Comparison of ENCODE assay signal across 8 cellular contexts in the genomic region with DNA sequence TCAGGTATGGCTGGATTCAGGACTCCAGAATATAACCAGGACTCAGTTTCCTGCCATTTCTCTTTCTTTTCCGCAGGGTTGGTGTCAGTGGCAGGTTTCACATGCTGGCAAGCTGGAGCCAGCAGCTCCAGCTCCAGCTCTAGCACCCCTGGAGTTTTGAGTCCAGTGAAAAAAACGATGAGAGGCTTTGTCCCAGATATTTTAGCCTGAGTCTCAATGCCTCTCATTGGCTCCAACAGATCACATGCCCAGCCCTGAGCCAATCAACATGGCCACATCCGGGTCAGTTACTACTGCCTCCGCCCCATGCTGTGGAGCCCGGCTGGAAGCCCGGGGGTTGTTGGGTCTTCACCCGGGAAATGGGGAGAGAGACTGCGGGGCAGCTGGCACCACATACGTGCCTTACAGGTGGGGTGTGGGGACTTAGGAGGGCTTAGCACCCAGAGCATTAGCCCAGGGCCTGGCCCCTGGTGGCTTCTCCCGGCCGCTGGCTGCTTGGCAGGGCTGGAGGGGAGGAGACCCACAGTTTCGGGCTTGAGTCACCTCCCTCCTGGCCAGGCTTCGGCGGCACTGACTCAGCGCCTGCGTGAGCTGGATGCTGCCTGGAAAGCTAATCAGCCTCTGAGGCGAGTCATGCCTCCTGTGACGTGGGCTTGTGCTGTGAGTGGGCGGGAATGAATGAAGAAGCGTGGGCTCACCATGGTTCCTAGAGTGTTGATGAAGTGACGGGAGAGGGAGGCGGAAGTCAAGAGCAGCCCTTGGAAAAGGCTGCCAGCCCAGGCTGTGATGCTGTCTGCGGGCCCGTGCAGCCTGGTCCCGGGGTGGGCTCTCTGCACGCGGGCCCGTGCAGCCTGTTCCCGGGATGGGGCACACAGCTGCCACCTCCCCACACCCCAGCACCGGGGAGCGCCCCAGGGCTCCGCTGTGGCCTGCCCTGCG. TPM values are rescaled to one million over a fixed set of nuclear protein-coding genes. Genes with fewer than 3 reads are reported as not detected.
DNase-seq lines count a peak whose midpoint lies in the region; ATAC-seq and TF ChIP-seq lines count a peak whose summit lies in the region.

No MANE protein-coding gene starts in this region.

- no peaks in the 10 kb centered on the region for H4K20me1 ChIP-seq in OCI-LY3 (ENCODE audit: insufficient read depth, low read length)

- peak overlapping the region; percentile 74 for H3K9ac ChIP-seq in HUES64 (ENCODE audit: low read depth, low read length)
- peak overlapping the region; percentile 74 for H3K9ac ChIP-seq in OCI-LY3 (ENCODE audit: low read length)
- peak overlapping the region; percentile 7 for H3K9ac ChIP-seq in endocrine pancreas (ENCODE audit: control insufficient read depth, insufficient read depth, low read length)

- no peaks in the 10 kb centered on the region for H3K9me3 ChIP-seq in HUES64 (ENCODE audit: insufficient read depth, low read depth, low read length)
- H3K9me3 ChIP-seq in OCI-LY3 (ENCODE audit: insufficient read depth, low read length) = no peaks in the 10 kb centered on the region
- no peaks in the 10 kb centered on the region for H3K9me3 ChIP-seq in endocrine pancreas (ENCODE audit: control insufficient read depth, low read length)
- no peaks in the 10 kb centered on the region for H3K9me3 ChIP-seq in mesodermal cell (ENCODE audit: control insufficient read depth, low read length)

- no peak for TF ChIP-seq CTCF in OCI-LY3 (IDR thresholded peaks at IDR 0.05; ENCODE audit: low read depth, low read length)

- peaks cover 8% of the 10 kb centered on the region; the same call in 1 of the 2 replicates for H3K79me2 ChIP-seq in OCI-LY3 (ENCODE audit: low read length)

- peak overlapping the region; percentile 63 for H3K27ac ChIP-seq in HUES64 (ENCODE audit: low read depth, low read length)
- H3K27ac ChIP-seq in OCI-LY3 (ENCODE audit: low read length) = peak overlapping the region; percentile 56
- H3K27ac ChIP-seq in mesodermal cell (ENCODE audit: low read depth, low read length, severe bottlenecking) = peak overlapping the region; percentile 96

- peak overlapping the region; percentile 86 for H3K4me2 ChIP-seq in OCI-LY3 (ENCODE audit: low read length)

- peak overlapping the region; percentile 49 for H3K4me3 ChIP-seq in HUES64 (ENCODE audit: low read length)
- peak overlapping the region; percentile 77 for H3K4me3 ChIP-seq in OCI-LY3 (ENCODE audit: low read length)
- no peak overlapping the region for H3K4me3 ChIP-seq in endocrine pancreas (ENCODE audit: control insufficient read depth, insufficient read depth, low read length)
- H3K4me3 ChIP-seq in mesodermal cell (ENCODE audit: extremely low read depth, insufficient read depth, low read length, poor library complexity, severe bottlenecking) = peak overlapping the region; percentile 44

- ATAC-seq in HG03095 (IDR thresholded peaks at IDR 0.05; ENCODE audit: unreplicated experiment) = no peak

- H3K27me3 ChIP-seq in HUES64 (ENCODE audit: insufficient read depth, low read length) (no peaks in the 10 kb centered on the region), OCI-LY3 (ENCODE audit: low read depth, low read length) (no peaks in the 10 kb centered on the region), endocrine pancreas (ENCODE audit: control insufficient read depth, insufficient read depth, low read length) (no peaks in the 10 kb centered on the region)

- 40% methylated on average over 33 of the region's 33 CpGs for WGBS in HUES64
- 40 to 46% methylated on average over 28 of the region's 33 CpGs for WGBS in mesodermal cell (ENCODE audit: insufficient coverage in 2 of 2), 2 experiments

- H3K36me3 ChIP-seq in HUES64 (ENCODE audit: insufficient read depth, low read length) (no peaks in the 10 kb centered on the region), OCI-LY3 (replicated peaks; ENCODE audit: low read depth, low read length) (no peaks in the 10 kb centered on the region), endocrine pancreas (ENCODE audit: control insufficient read depth, insufficient read depth, low read length) (no peaks in the 10 kb centered on the region), mesodermal cell (ENCODE audit: control insufficient read depth, insufficient read depth, low read length) (no peaks in the 10 kb centered on the region)

- H2AFZ ChIP-seq in OCI-LY3 (ENCODE audit: low read depth, low read length) = peak overlapping the region; percentile 98

- DNase-seq in GM03348 (ENCODE audit: low spot score) (peak; percentile 95), activated T-cell treated with anti-CD3 and anti-CD28 coated beads for 1 hour (ENCODE audit: low read depth) (peak; percentile 44)
- peak; percentile 66 for DNase-seq in stimulated activated CD8-positive, alpha-beta memory T cell treated with anti-CD3 and anti-CD28 coated beads, Interleukin-12 subunit alpha, Interleukin-12 subunit beta, amount 100 ng/mL, for 24 hours (ENCODE audit: extremely low read depth)

- peaks cover 5% of the 10 kb centered on the region; the same call in 1 of the 2 replicates for H3K4me1 ChIP-seq in HUES64 (ENCODE audit: insufficient read depth, low read length)
- H3K4me1 ChIP-seq in OCI-LY3 (ENCODE audit: low read length) = peaks cover 30% of the 10 kb centered on the region
- H3K4me1 ChIP-seq in endocrine pancreas (ENCODE audit: control insufficient read depth, insufficient read depth, low read length) = no peaks in the 10 kb centered on the region
- peaks cover 25% of the 10 kb centered on the region for H3K4me1 ChIP-seq in mesodermal cell (ENCODE audit: control insufficient read depth, insufficient read depth, low read length, poor library complexity, severe bottlenecking)

RNA-seq across cellular contexts. Expression of a gene that starts 15.3 kb away (rescaled TPM):
- 20.3 TPM for polyA plus RNA-seq in HUES64 (2013, experiment 1 of 2)
- polyA plus RNA-seq in HUES64 (2013, experiment 2 of 2) = 24.9 TPM
- 49.7 TPM for polyA plus RNA-seq in mesodermal cell (2013, experiment 1 of 2)
- polyA plus RNA-seq in mesodermal cell (2013, experiment 2 of 2) = 40.2 TPM

RNA-seq across cellular contexts. Expression of a gene that starts 27.5 kb away (rescaled TPM):
- polyA plus RNA-seq in HUES64 (2013, experiment 1 of 2) = 7.9 TPM
- polyA plus RNA-seq in HUES64 (2013, experiment 2 of 2) = 10.1 TPM
- 58.7 TPM for polyA plus RNA-seq in mesodermal cell (2013, experiment 1 of 2)
- polyA plus RNA-seq in mesodermal cell (2013, experiment 2 of 2) = 48.5 TPM

Comparison
In these comparisons a context has a peak if more than half of its experiments do, and no peak if none do; other contexts are left out.
1. DNase-seq: peak in every context shown above with its lines; median percentile 95 in GM03348; 66 in stimulated activated CD8-positive, alpha-beta memory T cell treated with anti-CD3 and anti-CD28 coated beads, Interleukin-12 subunit alpha, Interleukin-12 subunit beta, amount 100 ng/mL, for 24 hours; 44 in activated T-cell treated with anti-CD3 and anti-CD28 coated beads for 1 hour.
2. H3K9ac ChIP-seq: peak in every context shown above with its lines; median percentile 74 in HUES64; 74 in OCI-LY3; 7 in endocrine pancreas.